In the genomic region with DNA sequence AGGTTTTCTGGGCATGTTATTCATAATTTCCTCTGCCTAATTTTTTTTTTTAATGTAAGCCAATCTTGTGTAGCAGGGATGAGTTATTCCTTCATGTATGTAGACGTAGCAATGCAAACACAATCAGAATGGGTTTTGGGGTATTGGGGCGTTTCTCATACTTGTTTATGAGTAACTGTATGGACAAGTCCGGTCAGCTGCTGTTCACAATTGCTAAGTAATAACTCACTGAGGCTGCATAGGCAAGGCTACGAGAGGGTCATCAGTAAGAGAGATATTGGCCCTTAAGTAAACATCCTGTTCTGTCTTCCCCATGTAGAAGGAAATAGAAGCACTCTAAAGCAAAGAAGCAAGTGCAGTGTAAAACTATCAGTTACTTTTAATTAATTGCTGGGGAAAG, we compare ENCODE assay signal across 14 cellular contexts. TPM values are rescaled to one million over a fixed set of nuclear protein-coding genes. Genes with fewer than 3 reads are reported as not detected.
DNase-seq lines count a peak whose midpoint lies in the region; ATAC-seq and TF ChIP-seq lines count a peak whose summit lies in the region.
"Had no signal": no experiment of that assay in that cellular context is flagged by ENCODE, and none has a peak within 500 bp of the region (broad histone marks: within the 10 kb centered on the region; RNA-seq: fewer than 3 reads in every experiment).

No MANE protein-coding gene starts in this region.

- no peak for ATAC-seq in CD8-positive, alpha-beta T cell
- no peak for ATAC-seq in HG03097 (IDR thresholded peaks at IDR 0.05; ENCODE audit: low FRiP score, unreplicated experiment)

- no peaks in the 10 kb centered on the region for H3K36me3 ChIP-seq in CD8-positive, alpha-beta T cell (ENCODE audit: insufficient read depth, low read length)
- H3K36me3 ChIP-seq in brain microvascular endothelial cell (replicated peaks) (no peaks in the 10 kb centered on the region), mesenchymal stem cell (ENCODE audit: control insufficient read depth in 1 of 2, insufficient read depth in 2 of 2, low read depth in 1 of 2, low read length in 2 of 2) (peaks cover 6 to 9% of the 10 kb centered on the region in 2 experiments), tibial artery (peaks cover 4 to 5% (median 5%) of the 10 kb centered on the region in 3 donors)

- H3K27ac ChIP-seq in CD8-positive, alpha-beta T cell (ENCODE audit: low read depth, low read length) = no peak overlapping the region
- H3K27ac ChIP-seq in brain microvascular endothelial cell = peak overlapping the region; percentile 52
- no peak overlapping the region for H3K27ac ChIP-seq in mesenchymal stem cell (ENCODE audit: low read length, poor library complexity, severe bottlenecking)
- no peak overlapping the region for H3K27ac ChIP-seq in tibial artery
- H3K27ac ChIP-seq: thoracic aorta had no signal

- peak overlapping the region; percentile 75 for H3K27ac Mint-ChIP-seq in CD8-positive, alpha-beta T cell
- peak overlapping the region; percentile 85 for H3K27ac Mint-ChIP-seq in HFFc6
- H3K27ac Mint-ChIP-seq: activated CD4-positive, alpha-beta memory T cell treated with anti-CD3 and anti-CD28 coated beads, Interleukin-2, amount 10 ng/mL, durations not matched to agents 7 days and 5 days; activated naive CD8-positive, alpha-beta T cell had no signal

- H3K14ac ChIP-seq in mesenchymal stem cell (ENCODE audit: low read length in 2 of 2) = no peak overlapping the region

- TF ChIP-seq CTCF in CD8-positive, alpha-beta T cell (IDR thresholded peaks at IDR 0.05) = no peak
- TF ChIP-seq CTCF in HFFc6 (IDR thresholded peaks at IDR 0.05) = no peak
- no peak for TF ChIP-seq CTCF in brain microvascular endothelial cell (IDR thresholded peaks at IDR 0.05; ENCODE audit: low read depth, low read length, missing control alignments)
- TF ChIP-seq CTCF in tibial artery (IDR thresholded peaks at IDR 0.05) = no peak

- H3K18ac ChIP-seq in mesenchymal stem cell (ENCODE audit: low read depth in 1 of 2, low read length in 2 of 2) = no peak overlapping the region

- H3K36me3 Mint-ChIP-seq in CD8-positive, alpha-beta T cell = peaks cover 17% of the 10 kb centered on the region
- no peaks in the 10 kb centered on the region for H3K36me3 Mint-ChIP-seq in HFFc6 (ENCODE audit: low read depth)
- H3K36me3 Mint-ChIP-seq: activated naive CD8-positive, alpha-beta T cell had no signal

- no peak overlapping the region for H2BK5ac ChIP-seq in mesenchymal stem cell (ENCODE audit: low read depth, low read length, poor library complexity, severe bottlenecking)

- no peak for DNase-seq in CD8-positive, alpha-beta T cell
- peak; percentile 86 for DNase-seq in HFFc6
- peak; percentile 88 for DNase-seq in brain microvascular endothelial cell
- peak; percentile 73 for DNase-seq in mesenchymal stem cell
- no peak for DNase-seq in tibial artery
- DNase-seq in NCI-H146 treated with DMSO at 0.1 percent for 48 hours (lab: John Stamatoyannopoulos, UW; ENCODE audit: unreplicated experiment) = no peak
- DNase-seq in NCI-H146 (lab: John Stamatoyannopoulos, UW) = no peak
- DNase-seq: activated CD4-positive, alpha-beta memory T cell treated with anti-CD3 and anti-CD28 coated beads, Interleukin-2, amount 10 ng/mL, durations not matched to agents 7 days and 5 days; NCI-H2107; nucleus accumbens; stimulated activated CD4-positive, alpha-beta T cell treated with anti-CD3 and anti-CD28 coated beads, Interleukin-4, amount 100 ng/mL, for 24 hours had no signal

- WGBS in mesenchymal stem cell = 4% methylated on average over 4 of the region's 4 CpGs

- no peak overlapping the region for H3K4me3 ChIP-seq in CD8-positive, alpha-beta T cell (ENCODE audit: low read depth, low read length)
- H3K4me3 ChIP-seq in brain microvascular endothelial cell (ENCODE audit: low read depth, low read length) (no peak overlapping the region), mesenchymal stem cell (ENCODE audit: insufficient read depth in 1 of 2, low read depth in 1 of 2, low read length in 2 of 2) (no peak overlapping the region), tibial artery (no peak overlapping the region)
- H3K4me3 ChIP-seq: thoracic aorta had no signal

- no peak overlapping the region for H2AK5ac ChIP-seq in mesenchymal stem cell (ENCODE audit: low read length, severe bottlenecking)

- no peak overlapping the region for H4K91ac ChIP-seq in mesenchymal stem cell (ENCODE audit: low read length)

- no peak overlapping the region for H2AFZ ChIP-seq in mesenchymal stem cell (ENCODE audit: low read depth, low read length)

- no peak overlapping the region for H2BK15ac ChIP-seq in mesenchymal stem cell (ENCODE audit: low read depth, poor library complexity, severe bottlenecking)

- no peak overlapping the region for H3K4ac ChIP-seq in mesenchymal stem cell (ENCODE audit: low read depth in 1 of 2, low read length in 2 of 2)

- H3K4me1 Mint-ChIP-seq in CD8-positive, alpha-beta T cell (ENCODE audit: low read depth) = peaks cover 11% of the 10 kb centered on the region
- H3K4me1 Mint-ChIP-seq in HFFc6 (ENCODE audit: low read depth) = peaks cover 47% of the 10 kb centered on the region
- H3K4me1 Mint-ChIP-seq: activated CD4-positive, alpha-beta memory T cell treated with anti-CD3 and anti-CD28 coated beads, Interleukin-2, amount 10 ng/mL, durations not matched to agents 7 days and 5 days had no signal

- H3K4me2 ChIP-seq in mesenchymal stem cell (ENCODE audit: low read length, poor library complexity, severe bottlenecking) = no peak overlapping the region

- POLR2A ChIA-PET in CD8-positive, alpha-beta T cell (lab: Charles Lee) = interaction anchor here (0.6 kb wide), 1 partner anchor 192 kb away, joined by 3 read pairs; no protein-coding TSS in a partner anchor

- H2BK120ac ChIP-seq in mesenchymal stem cell (ENCODE audit: low read depth, low read length) = peak overlapping the region; percentile 82

- no peak overlapping the region for H3K4me3 Mint-ChIP-seq in CD8-positive, alpha-beta T cell
- peak overlapping the region; percentile 25 for H3K4me3 Mint-ChIP-seq in HFFc6
- H3K4me3 Mint-ChIP-seq: activated CD4-positive, alpha-beta memory T cell treated with anti-CD3 and anti-CD28 coated beads, Interleukin-2, amount 10 ng/mL, durations not matched to agents 7 days and 5 days; activated naive CD8-positive, alpha-beta T cell had no signal

- no peaks in the 10 kb centered on the region for H3K4me1 ChIP-seq in CD8-positive, alpha-beta T cell (ENCODE audit: insufficient read depth, low read length)
- H3K4me1 ChIP-seq in mesenchymal stem cell (ENCODE audit: control insufficient read depth, insufficient read depth, low read depth, low read length) = no peaks in the 10 kb centered on the region
- peaks cover 0 to 4% (median 0%) of the 10 kb centered on the region in 4 donors for H3K4me1 ChIP-seq in tibial artery

- H3K23ac ChIP-seq in mesenchymal stem cell (ENCODE audit: low read length in 2 of 2) = no peak overlapping the region

- CTCF ChIA-PET in CD8-positive, alpha-beta T cell (lab: Charles Lee) = no interaction called here

- H3K9me3 Mint-ChIP-seq in CD8-positive, alpha-beta T cell = no peaks in the 10 kb centered on the region
- no peaks in the 10 kb centered on the region for H3K9me3 Mint-ChIP-seq in HFFc6
- H3K9me3 Mint-ChIP-seq: activated CD4-positive, alpha-beta memory T cell treated with anti-CD3 and anti-CD28 coated beads, Interleukin-2, amount 10 ng/mL, durations not matched to agents 7 days and 5 days had no signal

- no peaks in the 10 kb centered on the region for H3K27me3 Mint-ChIP-seq in CD8-positive, alpha-beta T cell (ENCODE audit: low read depth)
- peaks cover 2% of the 10 kb centered on the region; the same call in 1 of the 2 replicates for H3K27me3 Mint-ChIP-seq in HFFc6 (ENCODE audit: insufficient read depth)
- H3K27me3 Mint-ChIP-seq: activated naive CD8-positive, alpha-beta T cell had no signal

- H3K9me3 ChIP-seq in CD8-positive, alpha-beta T cell (ENCODE audit: low read length) = no peaks in the 10 kb centered on the region
- H3K9me3 ChIP-seq in mesenchymal stem cell (ENCODE audit: control insufficient read depth, low read length) (no peaks in the 10 kb centered on the region), tibial artery (no peaks in the 10 kb centered on the region)
- H3K9me3 ChIP-seq: thoracic aorta had no signal

- in situ Hi-C loops in brain microvascular endothelial cell (cut with HindIII; ENCODE audit: low pct_ligation_motif_present, low sequenced_read_pairs) = no loop called here

- peaks cover 3% of the 10 kb centered on the region for H3K79me1 ChIP-seq in mesenchymal stem cell (replicated peaks; ENCODE audit: low read length, poor library complexity, severe bottlenecking)

- no peak overlapping the region for H2BK12ac ChIP-seq in mesenchymal stem cell (ENCODE audit: low read length in 2 of 2)

- no peak overlapping the region for H4K8ac ChIP-seq in mesenchymal stem cell (ENCODE audit: low read length)

- H3K27me3 ChIP-seq in CD8-positive, alpha-beta T cell (ENCODE audit: insufficient read depth, low read length) = no peaks in the 10 kb centered on the region
- no peaks in the 10 kb centered on the region for H3K27me3 ChIP-seq in brain microvascular endothelial cell (replicated peaks)
- H3K27me3 ChIP-seq in mesenchymal stem cell (ENCODE audit: control insufficient read depth in 1 of 2, insufficient read depth in 1 of 2, low read length in 2 of 2) = no peaks in the 10 kb centered on the region
- H3K27me3 ChIP-seq in tibial artery = no peaks in the 10 kb centered on the region

- intact Hi-C loops in CD8-positive, alpha-beta T cell (cut with DNase I, micrococcal nuclease) = loop anchor here in 1 of 2 experiments (2.0 kb wide), 1 partner anchor 15 kb away; no protein-coding TSS in a partner anchor
- intact Hi-C loops in tibial artery (cut with DNase I; ENCODE audit: low total_unique reads) = no loop called here

- H3K9ac ChIP-seq in mesenchymal stem cell (ENCODE audit: low read length) = no peak overlapping the region

RNA-seq across cellular contexts. Expression of a gene that starts 9.5 kb away (rescaled TPM):
- total RNA-seq in CD8-positive, alpha-beta T cell = 10 to 100 TPM; 19.4 to 28.8 TPM
- 10 to 100 TPM; 17.1 to 21.5 (median 19.4) TPM for total RNA-seq in HFFc6 (2021; fragmentation: NEBNext Ultra II Directional; extraction: Animal tissue kit (Norgen Biotek cat#: 25700))
- polyA plus RNA-seq in mesenchymal stem cell (2013, experiment 1 of 2) = 8.9 TPM
- polyA plus RNA-seq in mesenchymal stem cell (2013, experiment 2 of 2) = 7.9 TPM

RNA-seq across cellular contexts. Expression of a gene that starts 30.2 kb away (rescaled TPM):
- not detected for total RNA-seq in CD8-positive, alpha-beta T cell
- total RNA-seq in HFFc6 (2021; fragmentation: NEBNext Ultra II Directional; extraction: Animal tissue kit (Norgen Biotek cat#: 25700)) = 10 to 100 TPM; 30.8 to 52.0 (median 46.5) TPM
- polyA plus RNA-seq in mesenchymal stem cell (2013, experiment 1 of 2) = 165 TPM
- polyA plus RNA-seq in mesenchymal stem cell (2013, experiment 2 of 2) = 158 TPM

RNA-seq across cellular contexts. Expression of a gene that starts 37.8 kb away (rescaled TPM):
- total RNA-seq in CD8-positive, alpha-beta T cell = not detected
- under 1 TPM in 2 of 6 experiments, not detected in 4; 0.43 to 0.59 TPM for total RNA-seq in HFFc6 (2021; fragmentation: NEBNext Ultra II Directional; extraction: Animal tissue kit (Norgen Biotek cat#: 25700))
- polyA plus RNA-seq in mesenchymal stem cell (2013, experiment 1 of 2) = not detected
- not detected for polyA plus RNA-seq in mesenchymal stem cell (2013, experiment 2 of 2)
- total RNA-seq: activated CD4-positive, alpha-beta memory T cell treated with anti-CD3 and anti-CD28 coated beads, Interleukin-2, amount 10 ng/mL, durations not matched to agents 7 days and 5 days; thoracic aorta had no signal

Comparison
In these comparisons a context has a peak if more than half of its experiments do, and no peak if none do; other contexts are left out.
1. DNase-seq: peak in HFFc6 (single experiment), brain microvascular endothelial cell (single experiment) and mesenchymal stem cell (single experiment); none in CD8-positive, alpha-beta T cell (0 of 7), tibial artery (0 of 2), NCI-H146 treated with DMSO at 0.1 percent for 48 hours (single experiment) and NCI-H146 (single experiment).
2. RNA of a gene that starts 30.2 kb away (total RNA-seq): 30.8 to 52.0 TPM in HFFc6; not detected in CD8-positive, alpha-beta T cell; every median in the first group is over 10 times any median in the second.